Comparison of ENCODE assay signal across 9 cellular contexts in genomic region chr7:44750921-44751571, GRCh38. TPM values are rescaled to one million over a fixed set of nuclear protein-coding genes. Genes with fewer than 3 reads are reported as not detected.
DNase-seq lines count a peak whose midpoint lies in the region; ATAC-seq and TF ChIP-seq lines count a peak whose summit lies in the region.
"Had no signal": no experiment of that assay in that cellular context is flagged by ENCODE, and none has a peak within 500 bp of the region (broad histone marks: within the 10 kb centered on the region; RNA-seq: fewer than 3 reads in every experiment).

No MANE protein-coding gene starts in this region.

- peak overlapping the region; percentile 76 for H3K4me3 Mint-ChIP-seq in activated naive CD4-positive, alpha-beta T cell treated with anti-CD3 and anti-CD28 coated beads, Interleukin-2, amount 10 ng/mL, durations not matched to agents 7 days and 5 days
- H3K4me3 Mint-ChIP-seq in osteocyte (ENCODE audit: unreplicated experiment), result peak overlapping the region; percentile 29

- no peaks in the 10 kb centered on the region for H3K27me3 Mint-ChIP-seq in activated naive CD4-positive, alpha-beta T cell treated with anti-CD3 and anti-CD28 coated beads, Interleukin-2, amount 10 ng/mL, durations not matched to agents 7 days and 5 days
- H3K27me3 Mint-ChIP-seq in osteocyte (ENCODE audit: unreplicated experiment), result no peaks in the 10 kb centered on the region

- TF ChIP-seq POLR2A in HCT116 (IDR thresholded peaks at IDR 0.05; ENCODE audit: borderline replicate concordance, extremely low read depth, insufficient read depth, insufficient read length), result no peak

- H3K4me2 ChIP-seq in HCT116 (ENCODE audit: low read length), result 0 out of 2 replicates have a peak overlapping the region, but pooled peaks have one; percentile 18

- ATAC-seq in GM18511 (IDR thresholded peaks at IDR 0.05; ENCODE audit: unreplicated experiment) (peak; percentile 64), HCT116 (no peak), GM19328 (IDR thresholded peaks at IDR 0.05; ENCODE audit: unreplicated experiment) (no peak)

- peaks cover 2 to 3% of the 10 kb centered on the region in 2 experiments; a peak in 2 of 4 replicates for H3K36me3 ChIP-seq in HCT116 (ENCODE audit: control insufficient read depth in 1 of 2, insufficient read depth in 2 of 2, low read length in 2 of 2)
- H3K36me3 ChIP-seq: adrenal gland had no signal

- H2AFZ ChIP-seq in HCT116 (ENCODE audit: low read depth, low read length, poor library complexity, severe bottlenecking), result no peak overlapping the region

- H3K9ac ChIP-seq in HCT116 (ENCODE audit: low read length), result no peak overlapping the region

- intact Hi-C loops in HCT116 (cut with micrococcal nuclease), result no loop called here

- BruUV-seq in HCT116 (replicated peaks; lab: Mats Ljungman, UMichigan), result no TSS peak

- RAD21 ChIA-PET in HCT116 (lab: Charles Lee; ENCODE audit: low non-redundant PET in 1 of 2, low total read pairs in 2 of 2, uncharacterized antibody in 2 of 2, unreplicated experiment in 2 of 2), result no interaction called here

- peaks cover 59% of the 10 kb centered on the region for H3K79me2 ChIP-seq in HCT116 (ENCODE audit: insufficient read depth, low read length)

- POLR2A ChIA-PET in HCT116 (lab: Charles Lee), result no interaction called here

- no peak for DNase-seq in HCT116 (ENCODE audit: low read depth, low spot score)
- peak; percentile 21 for DNase-seq in NCI-H2196 (lab: John Stamatoyannopoulos, UW; ENCODE audit: unreplicated experiment)
- DNase-seq in activated naive CD4-positive, alpha-beta T cell treated with anti-CD3 and anti-CD28 coated beads, Interleukin-2, amount 10 ng/mL, durations not matched to agents 7 days and 5 days, result peak; percentile 52
- no peak for DNase-seq in osteocyte (ENCODE audit: extremely low spot score, unreplicated experiment)
- DNase-seq in DMS153 (lab: John Stamatoyannopoulos, UW), result no peak
- DNase-seq in AG08395 (ENCODE audit: low spot score), result no peak

- H3K9me3 ChIP-seq in HCT116 (ENCODE audit: control insufficient read depth in 1 of 2, insufficient read depth in 1 of 2, low read depth in 1 of 2, low read length in 2 of 2), result no peaks in the 10 kb centered on the region
- H3K9me3 ChIP-seq: adrenal gland had no signal

- no peak for TF ChIP-seq CTCF in HCT116 (IDR thresholded peaks at IDR 0.05 in 2 of 3, conservative IDR thresholded peaks at IDR 0.05 in 1 of 3; ENCODE audit: borderline replicate concordance in 1 of 3, insufficient read depth in 1 of 3, low read depth in 2 of 3, low read length in 2 of 3)
- no peak for TF ChIP-seq CTCF in osteocyte (IDR thresholded peaks at IDR 0.05)

- H3K27ac ChIP-seq in HCT116 (ENCODE audit: low read depth, low read length), result no peak overlapping the region; the same call in 1 of the 2 replicates

- H3K9me3 Mint-ChIP-seq in activated naive CD4-positive, alpha-beta T cell treated with anti-CD3 and anti-CD28 coated beads, Interleukin-2, amount 10 ng/mL, durations not matched to agents 7 days and 5 days, result no peaks in the 10 kb centered on the region
- H3K9me3 Mint-ChIP-seq in osteocyte (ENCODE audit: unreplicated experiment), result no peaks in the 10 kb centered on the region

- no peak overlapping the region for H3K4me3 ChIP-seq in HCT116 (replicated peaks in 1 of 2; ENCODE audit: low read depth in 1 of 2, low read length in 2 of 2)
- H3K4me3 ChIP-seq: adrenal gland had no signal

- CTCF ChIA-PET in HCT116 (lab: Charles Lee), result no interaction called here
- CTCF ChIA-PET in activated naive CD4-positive, alpha-beta T cell treated with anti-CD3 and anti-CD28 coated beads, Interleukin-2, amount 10 ng/mL, durations not matched to agents 7 days and 5 days (lab: Charles Lee), result interaction anchor here (0.6 to 1.5 kb wide), 6 partner anchors 14 to 145 kb away, joined by 3 to 4 read pairs (median 3); partner anchors contain the start of gene OGDH

- peaks cover 18% of the 10 kb centered on the region for H3K36me3 Mint-ChIP-seq in activated naive CD4-positive, alpha-beta T cell treated with anti-CD3 and anti-CD28 coated beads, Interleukin-2, amount 10 ng/mL, durations not matched to agents 7 days and 5 days
- H3K36me3 Mint-ChIP-seq in osteocyte (ENCODE audit: unreplicated experiment), result peaks cover 6% of the 10 kb centered on the region

- no peak for TF ChIP-seq RAD21 in HCT116 (IDR thresholded peaks at IDR 0.05; ENCODE audit: low read depth)

- peaks cover 59% of the 10 kb centered on the region for H3K4me1 Mint-ChIP-seq in activated naive CD4-positive, alpha-beta T cell treated with anti-CD3 and anti-CD28 coated beads, Interleukin-2, amount 10 ng/mL, durations not matched to agents 7 days and 5 days
- peaks cover 28% of the 10 kb centered on the region for H3K4me1 Mint-ChIP-seq in osteocyte (ENCODE audit: unreplicated experiment)

- no peaks in the 10 kb centered on the region for H4K20me1 ChIP-seq in HCT116 (ENCODE audit: insufficient read depth)

- H3K27ac Mint-ChIP-seq in activated naive CD4-positive, alpha-beta T cell treated with anti-CD3 and anti-CD28 coated beads, Interleukin-2, amount 10 ng/mL, durations not matched to agents 7 days and 5 days, result peak overlapping the region; percentile 81
- H3K27ac Mint-ChIP-seq in osteocyte (ENCODE audit: unreplicated experiment), result peak overlapping the region; percentile 38

- H3K4me1 ChIP-seq in HCT116 (ENCODE audit: control insufficient read depth in 1 of 2, insufficient read depth in 2 of 2, low read length in 2 of 2), result peaks cover 18 to 35% of the 10 kb centered on the region in 2 experiments

- no peaks in the 10 kb centered on the region for H3K9me2 ChIP-seq in HCT116 (ENCODE audit: insufficient read depth)

- no peaks in the 10 kb centered on the region for H3K27me3 ChIP-seq in HCT116 (ENCODE audit: insufficient read depth, low read length)
- H3K27me3 ChIP-seq: adrenal gland had no signal

TF ChIP-seq in HCT116, 20 proteins besides CTCF, POLR2A, EP300 and RAD21:
- no peak for TF ChIP-seq CBX3 (IDR thresholded peaks at IDR 0.05; ENCODE audit: low read depth)
- TF ChIP-seq ZFX (IDR thresholded peaks at IDR 0.05), result 0 out of 2 replicates have a peak, but pooled peaks have one; percentile 12
TF ChIP-seq in HCT116: peak in this region for 1.

RNA-seq across cellular contexts. Expression of gene ZMIZ2, which starts 2.4 kb away (rescaled TPM):
- total RNA-seq in HCT116 (2021; ENCODE audit: unreplicated experiment), result 91.3 TPM
- polyA plus RNA-seq in HCT116 (2012), result 60.1 and 62.7 TPM in 2 replicates
- 87.2 and 96.4 TPM in 2 replicates for total RNA-seq in osteocyte

RNA-seq across cellular contexts. Expression of gene PPIA, which starts 45.4 kb away (rescaled TPM):
- 2,836 TPM for total RNA-seq in HCT116 (2021; ENCODE audit: unreplicated experiment)
- 2,295 and 3,307 TPM in 2 replicates for polyA plus RNA-seq in HCT116 (2012)
- 1,265 and 1,344 TPM in 2 replicates for total RNA-seq in osteocyte

Comparison
In these comparisons a context has a peak if more than half of its experiments do, and no peak if none do; other contexts are left out.
1. DNase-seq: peak in NCI-H2196 (single experiment) and activated naive CD4-positive, alpha-beta T cell treated with anti-CD3 and anti-CD28 coated beads, Interleukin-2, amount 10 ng/mL, durations not matched to agents 7 days and 5 days (single experiment); none in HCT116 (single experiment), osteocyte (single experiment), DMS153 (single experiment) and AG08395 (single experiment).